In genomic region chr16:23435500-23435899, GRCh38 we compare ENCODE assay signal across 1 cellular context.
TF ChIP-seq lines count a peak whose summit lies in the region.

No MANE protein-coding gene starts in this region.

TF ChIP-seq in HepG2, 621 proteins besides CTCF, POLR2A, EP300 and RAD21 (continued from another document):
- TF ChIP-seq, protein P1, sequence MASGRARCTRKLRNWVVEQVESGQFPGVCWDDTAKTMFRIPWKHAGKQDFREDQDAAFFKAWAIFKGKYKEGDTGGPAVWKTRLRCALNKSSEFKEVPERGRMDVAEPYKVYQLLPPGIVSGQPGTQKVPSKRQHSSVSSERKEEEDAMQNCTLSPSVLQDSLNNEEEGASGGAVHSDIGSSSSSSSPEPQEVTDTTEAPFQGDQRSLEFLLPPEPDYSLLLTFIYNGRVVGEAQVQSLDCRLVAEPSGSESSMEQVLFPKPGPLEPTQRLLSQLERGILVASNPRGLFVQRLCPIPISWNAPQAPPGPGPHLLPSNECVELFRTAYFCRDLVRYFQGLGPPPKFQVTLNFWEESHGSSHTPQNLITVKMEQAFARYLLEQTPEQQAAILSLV (CRISPR knock-in tag; IDR thresholded peaks at IDR 0.05; ENCODE audit: borderline replicate concordance): no peak
- TF ChIP-seq FOXO1 (CRISPR knock-in tag; IDR thresholded peaks at IDR 0.05): 0 out of 2 replicates have a peak, but pooled peaks have one; percentile 12
- TF ChIP-seq MIXL1 (CRISPR knock-in tag; IDR thresholded peaks at IDR 0.05): 0 out of 2 replicates have a peak, but pooled peaks have one; percentile 34
- no peak for TF ChIP-seq SRSF4 (IDR thresholded peaks at IDR 0.05; ENCODE audit: low read depth, low read length, poor library complexity, severe bottlenecking)
- no peak for TF ChIP-seq GTF3A (CRISPR knock-in tag; conservative IDR thresholded peaks at IDR 0.05)
- TF ChIP-seq, protein P2, sequence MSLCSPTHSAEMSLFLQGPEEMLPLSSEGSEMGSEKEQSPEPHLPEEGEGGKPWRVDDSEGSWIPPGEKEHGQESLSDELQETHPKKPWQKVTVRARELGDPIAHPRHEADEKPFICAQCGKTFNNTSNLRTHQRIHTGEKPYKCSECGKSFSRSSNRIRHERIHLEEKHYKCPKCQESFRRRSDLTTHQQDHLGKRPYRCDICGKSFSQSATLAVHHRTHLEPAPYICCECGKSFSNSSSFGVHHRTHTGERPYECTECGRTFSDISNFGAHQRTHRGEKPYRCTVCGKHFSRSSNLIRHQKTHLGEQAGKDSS (CRISPR knock-in tag; IDR thresholded peaks at IDR 0.05; ENCODE audit: borderline replicate concordance, low read depth): no peak
- TF ChIP-seq, protein P3, sequence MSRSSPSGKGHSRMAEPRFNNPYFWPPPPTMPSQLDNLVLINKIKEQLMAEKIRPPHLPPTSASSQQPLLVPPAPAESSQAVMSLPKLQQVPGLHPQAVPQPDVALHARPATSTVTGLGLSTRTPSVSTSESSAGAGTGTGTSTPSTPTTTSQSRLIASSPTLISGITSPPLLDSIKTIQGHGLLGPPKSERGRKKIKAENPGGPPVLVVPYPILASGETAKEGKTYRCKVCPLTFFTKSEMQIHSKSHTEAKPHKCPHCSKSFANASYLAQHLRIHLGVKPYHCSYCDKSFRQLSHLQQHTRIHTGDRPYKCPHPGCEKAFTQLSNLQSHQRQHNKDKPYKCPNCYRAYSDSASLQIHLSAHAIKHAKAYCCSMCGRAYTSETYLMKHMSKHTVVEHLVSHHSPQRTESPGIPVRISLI (CRISPR knock-in tag; IDR thresholded peaks at IDR 0.05; ENCODE audit: borderline replicate concordance): peak; percentile 61; the same call in 1 of the 2 replicates
- no peak for TF ChIP-seq ZNF256 (CRISPR knock-in tag; conservative IDR thresholded peaks at IDR 0.05)
- TF ChIP-seq SMC3 (IDR thresholded peaks at IDR 0.05; ENCODE audit: low read length): peak; percentile 87
- TF ChIP-seq CENPT (CRISPR knock-in tag; IDR thresholded peaks at IDR 0.05; ENCODE audit: low read depth): no peak
- no peak for TF ChIP-seq NFKBIZ (CRISPR knock-in tag; IDR thresholded peaks at IDR 0.05)
- TF ChIP-seq POGZ (CRISPR knock-in tag; IDR thresholded peaks at IDR 0.05): no peak
- TF ChIP-seq AGO2 (optimal IDR thresholded peaks at IDR 0.05; ENCODE audit: low read depth, low read length): no peak
- TF ChIP-seq MAFK (conservative IDR thresholded peaks at IDR 0.05 in 1 of 2, IDR thresholded peaks at IDR 0.05 in 1 of 2; ENCODE audit: low read length in 2 of 2): no peak
- peak; percentile 58 for TF ChIP-seq BHLHE40 (IDR thresholded peaks at IDR 0.05; ENCODE audit: low read length)
- TF ChIP-seq, protein P4, sequence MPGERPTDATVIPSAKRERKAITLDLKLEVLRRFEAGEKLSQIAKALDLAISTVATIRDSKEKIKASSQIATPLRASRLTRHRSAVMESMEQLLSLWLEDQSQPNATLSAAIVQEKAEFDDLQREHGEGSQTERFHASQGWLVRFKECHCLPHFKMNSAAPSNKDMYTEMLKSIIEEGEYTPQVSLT (CRISPR knock-in tag; IDR thresholded peaks at IDR 0.05; ENCODE audit: borderline replicate concordance, low read depth): no peak
- TF ChIP-seq NR2F6 (IDR thresholded peaks at IDR 0.05): no peak
- TF ChIP-seq NR2F6 (CRISPR knock-in tag; IDR thresholded peaks at IDR 0.05): 0 out of 2 replicates have a peak, but pooled peaks have one; percentile 19
- no peak for TF ChIP-seq TRIM22 (IDR thresholded peaks at IDR 0.05)
- TF ChIP-seq, protein P5, sequence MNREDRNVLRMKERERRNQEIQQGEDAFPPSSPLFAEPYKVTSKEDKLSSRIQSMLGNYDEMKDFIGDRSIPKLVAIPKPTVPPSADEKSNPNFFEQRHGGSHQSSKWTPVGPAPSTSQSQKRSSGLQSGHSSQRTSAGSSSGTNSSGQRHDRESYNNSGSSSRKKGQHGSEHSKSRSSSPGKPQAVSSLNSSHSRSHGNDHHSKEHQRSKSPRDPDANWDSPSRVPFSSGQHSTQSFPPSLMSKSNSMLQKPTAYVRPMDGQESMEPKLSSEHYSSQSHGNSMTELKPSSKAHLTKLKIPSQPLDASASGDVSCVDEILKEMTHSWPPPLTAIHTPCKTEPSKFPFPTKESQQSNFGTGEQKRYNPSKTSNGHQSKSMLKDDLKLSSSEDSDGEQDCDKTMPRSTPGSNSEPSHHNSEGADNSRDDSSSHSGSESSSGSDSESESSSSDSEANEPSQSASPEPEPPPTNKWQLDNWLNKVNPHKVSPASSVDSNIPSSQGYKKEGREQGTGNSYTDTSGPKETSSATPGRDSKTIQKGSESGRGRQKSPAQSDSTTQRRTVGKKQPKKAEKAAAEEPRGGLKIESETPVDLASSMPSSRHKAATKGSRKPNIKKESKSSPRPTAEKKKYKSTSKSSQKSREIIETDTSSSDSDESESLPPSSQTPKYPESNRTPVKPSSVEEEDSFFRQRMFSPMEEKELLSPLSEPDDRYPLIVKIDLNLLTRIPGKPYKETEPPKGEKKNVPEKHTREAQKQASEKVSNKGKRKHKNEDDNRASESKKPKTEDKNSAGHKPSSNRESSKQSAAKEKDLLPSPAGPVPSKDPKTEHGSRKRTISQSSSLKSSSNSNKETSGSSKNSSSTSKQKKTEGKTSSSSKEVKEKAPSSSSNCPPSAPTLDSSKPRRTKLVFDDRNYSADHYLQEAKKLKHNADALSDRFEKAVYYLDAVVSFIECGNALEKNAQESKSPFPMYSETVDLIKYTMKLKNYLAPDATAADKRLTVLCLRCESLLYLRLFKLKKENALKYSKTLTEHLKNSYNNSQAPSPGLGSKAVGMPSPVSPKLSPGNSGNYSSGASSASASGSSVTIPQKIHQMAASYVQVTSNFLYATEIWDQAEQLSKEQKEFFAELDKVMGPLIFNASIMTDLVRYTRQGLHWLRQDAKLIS (CRISPR knock-in tag; IDR thresholded peaks at IDR 0.05): no peak
- peak; percentile 72 for TF ChIP-seq TEAD3 (CRISPR knock-in tag; optimal IDR thresholded peaks at IDR 0.05; ENCODE audit: borderline replicate concordance)
- TF ChIP-seq, protein P6, sequence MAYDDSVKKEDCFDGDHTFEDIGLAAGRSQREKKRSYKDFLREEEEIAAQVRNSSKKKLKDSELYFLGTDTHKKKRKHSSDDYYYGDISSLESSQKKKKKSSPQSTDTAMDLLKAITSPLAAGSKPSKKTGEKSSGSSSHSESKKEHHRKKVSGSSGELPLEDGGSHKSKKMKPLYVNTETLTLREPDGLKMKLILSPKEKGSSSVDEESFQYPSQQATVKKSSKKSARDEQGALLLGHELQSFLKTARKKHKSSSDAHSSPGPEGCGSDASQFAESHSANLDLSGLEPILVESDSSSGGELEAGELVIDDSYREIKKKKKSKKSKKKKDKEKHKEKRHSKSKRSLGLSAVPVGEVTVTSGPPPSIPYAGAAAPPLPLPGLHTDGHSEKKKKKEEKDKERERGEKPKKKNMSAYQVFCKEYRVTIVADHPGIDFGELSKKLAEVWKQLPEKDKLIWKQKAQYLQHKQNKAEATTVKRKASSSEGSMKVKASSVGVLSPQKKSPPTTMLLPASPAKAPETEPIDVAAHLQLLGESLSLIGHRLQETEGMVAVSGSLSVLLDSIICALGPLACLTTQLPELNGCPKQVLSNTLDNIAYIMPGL (CRISPR knock-in tag; IDR thresholded peaks at IDR 0.05; ENCODE audit: borderline replicate concordance in 1 of 2, low read depth in 1 of 2): peak; percentile 37 to 73; a peak in 2 of 4 replicates
- peak; percentile 35; the same call in 1 of the 2 replicates for TF ChIP-seq TARDBP (CRISPR knock-in tag; IDR thresholded peaks at IDR 0.05)
- no peak for TF ChIP-seq SIX1 (CRISPR knock-in tag; IDR thresholded peaks at IDR 0.05; ENCODE audit: borderline replicate concordance)
